1 cellular context compared by ENCODE assay signal in the genomic region with DNA sequence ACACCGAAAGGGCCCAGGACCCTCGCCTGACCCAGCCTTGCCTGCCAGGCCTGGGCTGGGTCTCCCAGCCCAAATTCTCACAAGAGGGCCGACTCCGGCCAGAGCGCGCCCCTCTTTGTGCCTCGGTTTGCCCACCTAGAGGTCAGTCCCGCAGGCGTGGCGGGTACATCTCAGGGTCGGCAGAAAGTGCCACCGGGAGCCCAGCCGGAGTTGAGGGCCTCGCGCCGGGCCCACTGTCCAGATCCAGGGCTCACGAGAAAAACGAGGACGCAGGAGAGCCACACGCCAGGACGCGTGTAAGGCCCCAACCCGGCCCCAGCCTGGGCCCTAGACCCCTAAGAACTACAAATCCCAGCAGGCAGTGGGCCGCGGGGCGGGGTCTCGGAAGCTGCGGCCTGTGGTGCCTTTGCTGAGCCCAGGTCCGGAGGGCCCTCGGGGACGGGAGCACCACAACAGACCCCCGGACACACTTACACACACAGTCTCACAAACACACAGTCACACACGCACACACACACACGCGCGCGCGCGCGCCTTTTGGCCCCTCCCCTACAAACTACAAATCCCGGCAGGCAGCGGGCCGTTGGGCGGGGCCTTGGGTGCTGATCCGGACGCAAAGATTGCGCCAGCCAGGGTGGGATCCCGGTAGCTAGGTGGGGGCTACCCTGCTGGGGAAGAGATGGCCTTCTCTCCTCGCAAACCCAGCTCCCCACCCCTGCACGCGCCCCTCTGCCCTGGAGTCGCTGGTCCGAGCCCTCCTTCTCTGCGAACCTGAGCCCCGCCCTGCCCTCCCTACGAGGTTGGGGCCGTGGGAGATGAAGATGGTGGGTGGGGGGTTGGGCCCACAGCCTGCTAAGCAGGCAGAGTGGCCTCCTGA.
TF ChIP-seq lines count a peak whose summit lies in the region.

A gene (plus strand): TSS at position 583 of the 877 bp plus-strand sequence. CDS start 10,752 bp downstream, outside the sequence.

TF ChIP-seq in HepG2, 621 proteins besides CTCF, POLR2A, EP300 and RAD21 (continues in another document):
- TF ChIP-seq XRCC5 (optimal IDR thresholded peaks at IDR 0.05; ENCODE audit: low read length) (no peak), ISX (CRISPR knock-in tag; conservative IDR thresholded peaks at IDR 0.05) (0 out of 2 replicates have a peak, but pooled peaks have one; percentile 72), TAF1 (CRISPR knock-in tag; IDR thresholded peaks at IDR 0.05) (peak; percentile 61), ZNF577 (CRISPR knock-in tag; IDR thresholded peaks at IDR 0.05; ENCODE audit: borderline replicate concordance, low read depth) (no peak), ZNF788 (CRISPR knock-in tag; IDR thresholded peaks at IDR 0.05; ENCODE audit: borderline replicate concordance) (peak; percentile 76), ZBTB1 (CRISPR knock-in tag; IDR thresholded peaks at IDR 0.05; ENCODE audit: borderline replicate concordance) (peak; percentile 76; the same call in 1 of the 2 replicates), HHEX (CRISPR knock-in tag; IDR thresholded peaks at IDR 0.05) (no peak), SMC3 (IDR thresholded peaks at IDR 0.05; ENCODE audit: low read length) (no peak; the same call in 1 of the 2 replicates), JUNB (CRISPR knock-in tag; IDR thresholded peaks at IDR 0.05; ENCODE audit: borderline replicate concordance) (no peak), ZNF12 (CRISPR knock-in tag; IDR thresholded peaks at IDR 0.05) (no peak), ZNF180 (CRISPR knock-in tag; IDR thresholded peaks at IDR 0.05; ENCODE audit: borderline replicate concordance, low read depth) (no peak), ZNF776 (CRISPR knock-in tag; IDR thresholded peaks at IDR 0.05) (peak; percentile 25; the same call in 1 of the 2 replicates), CAMTA2 (CRISPR knock-in tag; IDR thresholded peaks at IDR 0.05; ENCODE audit: borderline replicate concordance) (no peak; the same call in 1 of the 2 replicates), ZNF44 (CRISPR knock-in tag; IDR thresholded peaks at IDR 0.05) (no peak), ZNF567 (CRISPR knock-in tag; IDR thresholded peaks at IDR 0.05; ENCODE audit: borderline replicate concordance) (peak; percentile 53; the same call in 1 of the 2 replicates), ZFP36 (IDR thresholded peaks at IDR 0.05; ENCODE audit: borderline replicate concordance, low read depth, low read length, partially characterized antibody) (no peak), CHD2 (IDR thresholded peaks at IDR 0.05; ENCODE audit: low read depth, low read length) (no peak), TSC22D2 (CRISPR knock-in tag; IDR thresholded peaks at IDR 0.05; ENCODE audit: borderline replicate concordance) (peak; percentile 85), YY1 (IDR thresholded peaks at IDR 0.05; ENCODE audit: insufficient read depth, insufficient replicate concordance, low read depth, low read length) (peak; percentile 68), ATM (IDR thresholded peaks at IDR 0.05; ENCODE audit: borderline replicate concordance) (no peak)
- TF ChIP-seq, protein P1, sequence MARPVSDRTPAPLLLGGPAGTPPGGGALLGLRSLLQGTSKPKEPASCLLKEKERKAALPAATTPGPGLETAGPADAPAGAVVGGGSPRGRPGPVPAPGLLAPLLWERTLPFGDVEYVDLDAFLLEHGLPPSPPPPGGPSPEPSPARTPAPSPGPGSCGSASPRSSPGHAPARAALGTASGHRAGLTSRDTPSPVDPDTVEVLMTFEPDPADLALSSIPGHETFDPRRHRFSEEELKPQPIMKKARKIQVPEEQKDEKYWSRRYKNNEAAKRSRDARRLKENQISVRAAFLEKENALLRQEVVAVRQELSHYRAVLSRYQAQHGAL (CRISPR knock-in tag; IDR thresholded peaks at IDR 0.05; ENCODE audit: not compliant biosample characterization): no peak
- TF ChIP-seq, protein P2, sequence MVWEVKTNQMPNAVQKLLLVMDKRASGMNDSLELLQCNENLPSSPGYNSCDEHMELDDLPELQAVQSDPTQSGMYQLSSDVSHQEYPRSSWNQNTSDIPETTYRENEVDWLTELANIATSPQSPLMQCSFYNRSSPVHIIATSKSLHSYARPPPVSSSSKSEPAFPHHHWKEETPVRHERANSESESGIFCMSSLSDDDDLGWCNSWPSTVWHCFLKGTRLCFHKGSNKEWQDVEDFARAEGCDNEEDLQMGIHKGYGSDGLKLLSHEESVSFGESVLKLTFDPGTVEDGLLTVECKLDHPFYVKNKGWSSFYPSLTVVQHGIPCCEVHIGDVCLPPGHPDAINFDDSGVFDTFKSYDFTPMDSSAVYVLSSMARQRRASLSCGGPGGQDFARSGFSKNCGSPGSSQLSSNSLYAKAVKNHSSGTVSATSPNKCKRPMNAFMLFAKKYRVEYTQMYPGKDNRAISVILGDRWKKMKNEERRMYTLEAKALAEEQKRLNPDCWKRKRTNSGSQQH (CRISPR knock-in tag; IDR thresholded peaks at IDR 0.05; ENCODE audit: low read depth): peak; percentile 22; the same call in 1 of the 2 replicates
- TF ChIP-seq, protein P3, sequence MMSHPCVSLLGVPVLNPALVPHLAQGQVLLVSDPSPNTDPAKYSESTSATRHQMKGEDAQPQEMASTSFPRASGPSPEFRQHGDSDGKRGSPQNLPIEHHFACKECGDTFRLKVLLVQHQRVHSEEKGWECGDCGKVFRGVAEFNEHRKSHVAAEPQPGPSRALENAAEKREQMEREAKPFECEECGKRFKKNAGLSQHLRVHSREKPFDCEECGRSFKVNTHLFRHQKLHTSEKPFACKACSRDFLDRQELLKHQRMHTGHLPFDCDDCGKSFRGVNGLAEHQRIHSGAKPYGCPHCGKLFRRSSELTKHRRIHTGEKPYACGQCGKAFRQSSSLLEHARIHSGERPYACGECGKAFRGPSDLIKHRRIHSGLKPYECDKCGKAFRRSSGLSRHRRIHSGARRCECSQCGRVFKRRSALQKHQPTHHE (CRISPR knock-in tag; IDR thresholded peaks at IDR 0.05; ENCODE audit: borderline replicate concordance): peak; percentile 62; the same call in 1 of the 2 replicates
- TF ChIP-seq, protein P4, sequence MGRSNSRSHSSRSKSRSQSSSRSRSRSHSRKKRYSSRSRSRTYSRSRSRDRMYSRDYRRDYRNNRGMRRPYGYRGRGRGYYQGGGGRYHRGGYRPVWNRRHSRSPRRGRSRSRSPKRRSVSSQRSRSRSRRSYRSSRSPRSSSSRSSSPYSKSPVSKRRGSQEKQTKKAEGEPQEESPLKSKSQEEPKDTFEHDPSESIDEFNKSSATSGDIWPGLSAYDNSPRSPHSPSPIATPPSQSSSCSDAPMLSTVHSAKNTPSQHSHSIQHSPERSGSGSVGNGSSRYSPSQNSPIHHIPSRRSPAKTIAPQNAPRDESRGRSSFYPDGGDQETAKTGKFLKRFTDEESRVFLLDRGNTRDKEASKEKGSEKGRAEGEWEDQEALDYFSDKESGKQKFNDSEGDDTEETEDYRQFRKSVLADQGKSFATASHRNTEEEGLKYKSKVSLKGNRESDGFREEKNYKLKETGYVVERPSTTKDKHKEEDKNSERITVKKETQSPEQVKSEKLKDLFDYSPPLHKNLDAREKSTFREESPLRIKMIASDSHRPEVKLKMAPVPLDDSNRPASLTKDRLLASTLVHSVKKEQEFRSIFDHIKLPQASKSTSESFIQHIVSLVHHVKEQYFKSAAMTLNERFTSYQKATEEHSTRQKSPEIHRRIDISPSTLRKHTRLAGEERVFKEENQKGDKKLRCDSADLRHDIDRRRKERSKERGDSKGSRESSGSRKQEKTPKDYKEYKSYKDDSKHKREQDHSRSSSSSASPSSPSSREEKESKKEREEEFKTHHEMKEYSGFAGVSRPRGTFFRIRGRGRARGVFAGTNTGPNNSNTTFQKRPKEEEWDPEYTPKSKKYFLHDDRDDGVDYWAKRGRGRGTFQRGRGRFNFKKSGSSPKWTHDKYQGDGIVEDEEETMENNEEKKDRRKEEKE (IDR thresholded peaks at IDR 0.05): no peak
- TF ChIP-seq, protein P5, sequence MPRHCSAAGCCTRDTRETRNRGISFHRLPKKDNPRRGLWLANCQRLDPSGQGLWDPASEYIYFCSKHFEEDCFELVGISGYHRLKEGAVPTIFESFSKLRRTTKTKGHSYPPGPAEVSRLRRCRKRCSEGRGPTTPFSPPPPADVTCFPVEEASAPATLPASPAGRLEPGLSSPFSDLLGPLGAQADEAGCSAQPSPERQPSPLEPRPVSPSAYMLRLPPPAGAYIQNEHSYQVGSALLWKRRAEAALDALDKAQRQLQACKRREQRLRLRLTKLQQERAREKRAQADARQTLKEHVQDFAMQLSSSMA (CRISPR knock-in tag; IDR thresholded peaks at IDR 0.05): no peak
- TF ChIP-seq, protein P6, sequence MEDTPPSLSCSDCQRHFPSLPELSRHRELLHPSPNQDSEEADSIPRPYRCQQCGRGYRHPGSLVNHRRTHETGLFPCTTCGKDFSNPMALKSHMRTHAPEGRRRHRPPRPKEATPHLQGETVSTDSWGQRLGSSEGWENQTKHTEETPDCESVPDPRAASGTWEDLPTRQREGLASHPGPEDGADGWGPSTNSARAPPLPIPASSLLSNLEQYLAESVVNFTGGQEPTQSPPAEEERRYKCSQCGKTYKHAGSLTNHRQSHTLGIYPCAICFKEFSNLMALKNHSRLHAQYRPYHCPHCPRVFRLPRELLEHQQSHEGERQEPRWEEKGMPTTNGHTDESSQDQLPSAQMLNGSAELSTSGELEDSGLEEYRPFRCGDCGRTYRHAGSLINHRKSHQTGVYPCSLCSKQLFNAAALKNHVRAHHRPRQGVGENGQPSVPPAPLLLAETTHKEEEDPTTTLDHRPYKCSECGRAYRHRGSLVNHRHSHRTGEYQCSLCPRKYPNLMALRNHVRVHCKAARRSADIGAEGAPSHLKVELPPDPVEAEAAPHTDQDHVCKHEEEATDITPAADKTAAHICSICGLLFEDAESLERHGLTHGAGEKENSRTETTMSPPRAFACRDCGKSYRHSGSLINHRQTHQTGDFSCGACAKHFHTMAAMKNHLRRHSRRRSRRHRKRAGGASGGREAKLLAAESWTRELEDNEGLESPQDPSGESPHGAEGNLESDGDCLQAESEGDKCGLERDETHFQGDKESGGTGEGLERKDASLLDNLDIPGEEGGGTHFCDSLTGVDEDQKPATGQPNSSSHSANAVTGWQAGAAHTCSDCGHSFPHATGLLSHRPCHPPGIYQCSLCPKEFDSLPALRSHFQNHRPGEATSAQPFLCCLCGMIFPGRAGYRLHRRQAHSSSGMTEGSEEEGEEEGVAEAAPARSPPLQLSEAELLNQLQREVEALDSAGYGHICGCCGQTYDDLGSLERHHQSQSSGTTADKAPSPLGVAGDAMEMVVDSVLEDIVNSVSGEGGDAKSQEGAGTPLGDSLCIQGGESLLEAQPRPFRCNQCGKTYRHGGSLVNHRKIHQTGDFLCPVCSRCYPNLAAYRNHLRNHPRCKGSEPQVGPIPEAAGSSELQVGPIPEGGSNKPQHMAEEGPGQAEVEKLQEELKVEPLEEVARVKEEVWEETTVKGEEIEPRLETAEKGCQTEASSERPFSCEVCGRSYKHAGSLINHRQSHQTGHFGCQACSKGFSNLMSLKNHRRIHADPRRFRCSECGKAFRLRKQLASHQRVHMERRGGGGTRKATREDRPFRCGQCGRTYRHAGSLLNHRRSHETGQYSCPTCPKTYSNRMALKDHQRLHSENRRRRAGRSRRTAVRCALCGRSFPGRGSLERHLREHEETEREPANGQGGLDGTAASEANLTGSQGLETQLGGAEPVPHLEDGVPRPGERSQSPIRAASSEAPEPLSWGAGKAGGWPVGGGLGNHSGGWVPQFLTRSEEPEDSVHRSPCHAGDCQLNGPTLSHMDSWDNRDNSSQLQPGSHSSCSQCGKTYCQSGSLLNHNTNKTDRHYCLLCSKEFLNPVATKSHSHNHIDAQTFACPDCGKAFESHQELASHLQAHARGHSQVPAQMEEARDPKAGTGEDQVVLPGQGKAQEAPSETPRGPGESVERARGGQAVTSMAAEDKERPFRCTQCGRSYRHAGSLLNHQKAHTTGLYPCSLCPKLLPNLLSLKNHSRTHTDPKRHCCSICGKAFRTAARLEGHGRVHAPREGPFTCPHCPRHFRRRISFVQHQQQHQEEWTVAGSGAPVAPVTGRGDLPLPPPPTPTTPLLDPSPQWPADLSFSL (CRISPR knock-in tag; IDR thresholded peaks at IDR 0.05): peak; percentile 100
- TF ChIP-seq, protein P7, sequence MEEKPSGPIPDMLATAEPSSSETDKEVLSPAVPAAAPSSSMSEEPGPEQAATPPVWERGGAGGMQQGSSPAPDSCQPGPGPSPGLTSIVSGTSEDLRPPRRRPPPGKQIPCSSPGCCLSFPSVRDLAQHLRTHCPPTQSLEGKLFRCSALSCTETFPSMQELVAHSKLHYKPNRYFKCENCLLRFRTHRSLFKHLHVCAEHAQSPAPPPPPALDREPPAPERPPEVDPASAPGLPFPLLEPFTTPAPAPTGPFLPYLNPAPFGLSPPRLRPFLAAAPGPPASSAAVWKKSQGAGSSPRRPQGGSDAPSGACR (CRISPR knock-in tag; IDR thresholded peaks at IDR 0.05): no peak
- TF ChIP-seq, protein P8, sequence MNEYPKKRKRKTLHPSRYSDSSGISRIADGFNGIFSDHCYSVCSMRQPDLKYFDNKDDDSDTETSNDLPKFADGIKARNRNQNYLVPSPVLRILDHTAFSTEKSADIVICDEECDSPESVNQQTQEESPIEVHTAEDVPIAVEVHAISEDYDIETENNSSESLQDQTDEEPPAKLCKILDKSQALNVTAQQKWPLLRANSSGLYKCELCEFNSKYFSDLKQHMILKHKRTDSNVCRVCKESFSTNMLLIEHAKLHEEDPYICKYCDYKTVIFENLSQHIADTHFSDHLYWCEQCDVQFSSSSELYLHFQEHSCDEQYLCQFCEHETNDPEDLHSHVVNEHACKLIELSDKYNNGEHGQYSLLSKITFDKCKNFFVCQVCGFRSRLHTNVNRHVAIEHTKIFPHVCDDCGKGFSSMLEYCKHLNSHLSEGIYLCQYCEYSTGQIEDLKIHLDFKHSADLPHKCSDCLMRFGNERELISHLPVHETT (CRISPR knock-in tag; conservative IDR thresholded peaks at IDR 0.05): peak; percentile 14
- TF ChIP-seq, protein P9, sequence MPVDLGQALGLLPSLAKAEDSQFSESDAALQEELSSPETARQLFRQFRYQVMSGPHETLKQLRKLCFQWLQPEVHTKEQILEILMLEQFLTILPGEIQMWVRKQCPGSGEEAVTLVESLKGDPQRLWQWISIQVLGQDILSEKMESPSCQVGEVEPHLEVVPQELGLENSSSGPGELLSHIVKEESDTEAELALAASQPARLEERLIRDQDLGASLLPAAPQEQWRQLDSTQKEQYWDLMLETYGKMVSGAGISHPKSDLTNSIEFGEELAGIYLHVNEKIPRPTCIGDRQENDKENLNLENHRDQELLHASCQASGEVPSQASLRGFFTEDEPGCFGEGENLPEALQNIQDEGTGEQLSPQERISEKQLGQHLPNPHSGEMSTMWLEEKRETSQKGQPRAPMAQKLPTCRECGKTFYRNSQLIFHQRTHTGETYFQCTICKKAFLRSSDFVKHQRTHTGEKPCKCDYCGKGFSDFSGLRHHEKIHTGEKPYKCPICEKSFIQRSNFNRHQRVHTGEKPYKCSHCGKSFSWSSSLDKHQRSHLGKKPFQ (CRISPR knock-in tag; IDR thresholded peaks at IDR 0.05; ENCODE audit: insufficient replicate concordance): no peak
- TF ChIP-seq, protein P10, sequence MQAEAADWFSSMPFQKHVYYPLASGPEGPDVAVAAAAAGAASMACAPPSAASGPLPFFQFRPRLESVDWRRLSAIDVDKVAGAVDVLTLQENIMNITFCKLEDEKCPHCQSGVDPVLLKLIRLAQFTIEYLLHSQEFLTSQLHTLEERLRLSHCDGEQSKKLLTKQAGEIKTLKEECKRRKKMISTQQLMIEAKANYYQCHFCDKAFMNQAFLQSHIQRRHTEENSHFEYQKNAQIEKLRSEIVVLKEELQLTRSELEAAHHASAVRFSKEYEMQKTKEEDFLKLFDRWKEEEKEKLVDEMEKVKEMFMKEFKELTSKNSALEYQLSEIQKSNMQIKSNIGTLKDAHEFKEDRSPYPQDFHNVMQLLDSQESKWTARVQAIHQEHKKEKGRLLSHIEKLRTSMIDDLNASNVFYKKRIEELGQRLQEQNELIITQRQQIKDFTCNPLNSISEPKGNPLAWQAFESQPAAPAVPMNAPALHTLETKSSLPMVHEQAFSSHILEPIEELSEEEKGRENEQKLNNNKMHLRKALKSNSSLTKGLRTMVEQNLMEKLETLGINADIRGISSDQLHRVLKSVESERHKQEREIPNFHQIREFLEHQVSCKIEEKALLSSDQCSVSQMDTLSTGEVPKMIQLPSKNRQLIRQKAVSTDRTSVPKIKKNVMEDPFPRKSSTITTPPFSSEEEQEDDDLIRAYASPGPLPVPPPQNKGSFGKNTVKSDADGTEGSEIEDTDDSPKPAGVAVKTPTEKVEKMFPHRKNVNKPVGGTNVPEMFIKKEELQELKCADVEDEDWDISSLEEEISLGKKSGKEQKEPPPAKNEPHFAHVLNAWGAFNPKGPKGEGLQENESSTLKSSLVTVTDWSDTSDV (CRISPR knock-in tag; IDR thresholded peaks at IDR 0.05): no peak
